In the genomic region with DNA sequence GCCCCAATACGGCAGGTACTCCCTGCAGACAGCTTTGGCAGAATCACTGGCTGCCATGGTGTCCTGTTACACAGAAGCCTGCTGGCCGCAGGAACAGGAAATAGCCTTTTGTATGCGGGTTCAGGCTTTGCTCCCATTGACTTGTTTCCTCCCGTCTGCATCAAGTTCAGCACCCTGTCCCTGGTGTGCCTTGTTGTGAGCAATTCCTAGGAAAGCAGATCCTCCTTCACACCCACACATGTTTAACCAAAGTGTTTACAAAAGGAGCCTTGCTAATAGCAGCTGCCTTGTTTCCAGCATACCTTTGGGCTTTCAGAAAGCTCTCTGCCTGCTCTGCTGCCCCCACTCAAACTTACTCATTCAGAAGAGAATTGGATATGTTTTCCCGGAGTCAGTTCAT, we compare ENCODE assay signal across 9 cellular contexts.
A peak's percentile ranks its signal among the peaks of the same experiment; 100 is the strongest.
DNase-seq lines count a peak whose midpoint lies in the region; ATAC-seq and TF ChIP-seq lines count a peak whose summit lies in the region.
"Had no signal": no experiment of that assay in that cellular context is flagged by ENCODE, and none has a peak within 500 bp of the region (broad histone marks: within the 10 kb centered on the region; RNA-seq: fewer than 3 reads in every experiment).

No MANE protein-coding gene starts in this region.

- CTCF ChIA-PET in AG04450 (lab: Charles Lee): interaction anchor here (0.7 to 2.2 kb wide), 4 partner anchors 56 to 334 kb away, joined by 3 to 8 read pairs (median 4); no protein-coding TSS in a partner anchor

- H3K36me3 ChIP-seq in aorta (ENCODE audit: control insufficient read depth in 1 of 2, insufficient read depth in 2 of 2, low read length in 1 of 2): no peaks in the 10 kb centered on the region

- H3K27ac ChIP-seq in AG04450 (ENCODE audit: low read depth, low read length) (peak overlapping the region; percentile 48), aorta (ENCODE audit: low read depth in 1 of 2, low read length in 2 of 2) (no peak overlapping the region)

- in situ Hi-C loops in astrocyte of the spinal cord (cut with HindIII; ENCODE audit: low sequenced_read_pairs): no loop called here

- H3K4me3 Mint-ChIP-seq in stimulated activated memory B cell treated with anti-CD40 and anti-IgM and Interleukin-4, amounts not matched to agents 10 μg/mL and 1 μg/mL and 100 μg/mL, for 72 hours: no peak overlapping the region
- H3K4me3 Mint-ChIP-seq: activated naive CD4-positive, alpha-beta T cell treated with anti-CD3 and anti-CD28 coated beads, Interleukin-2, amount 50 U/mL, for 24 hours had no signal

- WGBS in aorta, 2 donors: 46 to 48% methylated on average over 5 of the region's 5 CpGs

- H3K27me3 ChIP-seq in AG04450 (ENCODE audit: control insufficient read depth, insufficient read depth, low read length) (no peaks in the 10 kb centered on the region), aorta (ENCODE audit: control insufficient read depth in 1 of 2, insufficient read depth in 2 of 2, low read length in 1 of 2) (no peaks in the 10 kb centered on the region)

- no peaks in the 10 kb centered on the region for H3K4me1 Mint-ChIP-seq in stimulated activated memory B cell treated with anti-CD40 and anti-IgM and Interleukin-4, amounts not matched to agents 10 μg/mL and 1 μg/mL and 100 μg/mL, for 72 hours

- no peaks in the 10 kb centered on the region for H3K36me3 Mint-ChIP-seq in stimulated activated memory B cell treated with anti-CD40 and anti-IgM and Interleukin-4, amounts not matched to agents 10 μg/mL and 1 μg/mL and 100 μg/mL, for 72 hours

- DNase-seq in AG04450 (ENCODE audit: low read depth, low spot score) (peak; percentile 94), HPDE6-E6E7 (ENCODE audit: extremely low spot score) (peak; percentile 63), astrocyte of the spinal cord (ENCODE audit: low read depth, low spot score) (peak; percentile 81), left colon (no peak), aorta (no peak), NCI-H1694 treated with DMSO at 0.1 percent for 48 hours (lab: John Stamatoyannopoulos, UW) (no peak)
- DNase-seq in activated naive CD4-positive, alpha-beta T cell treated with Interleukin-2 at 50 U/mL for 16 hours: no peak

- H3K27ac Mint-ChIP-seq in stimulated activated memory B cell treated with anti-CD40 and anti-IgM and Interleukin-4, amounts not matched to agents 10 μg/mL and 1 μg/mL and 100 μg/mL, for 72 hours: no peak overlapping the region
- H3K27ac Mint-ChIP-seq: activated naive CD4-positive, alpha-beta T cell treated with anti-CD3 and anti-CD28 coated beads, Interleukin-2, amount 50 U/mL, for 24 hours had no signal

- ATAC-seq in left colon: peak; percentile 20
- ATAC-seq in aorta (ENCODE audit: low FRiP score): no peak
- ATAC-seq in stimulated activated memory B cell treated with anti-CD40 and anti-IgM and Interleukin-4, amounts not matched to agents 10 μg/mL and 1 μg/mL and 100 μg/mL, for 72 hours: no peak

- no peak for TF ChIP-seq CTCF in AG04450 (IDR thresholded peaks at IDR 0.05; ENCODE audit: low read depth, low read length)
- TF ChIP-seq CTCF in astrocyte of the spinal cord (IDR thresholded peaks at IDR 0.05; ENCODE audit: low read depth, low read length): no peak

- POLR2A ChIA-PET in AG04450 (lab: Yijun Ruan, JAX): interaction anchor here (0.7 to 1.6 kb wide), 5 partner anchors 22 to 334 kb away, joined by 3 to 7 read pairs (median 6); no protein-coding TSS in a partner anchor

- no peaks in the 10 kb centered on the region for H3K4me1 ChIP-seq in aorta (ENCODE audit: control insufficient read depth in 1 of 2, insufficient read depth in 2 of 2, low read length in 2 of 2)

- no peaks in the 10 kb centered on the region for H3K27me3 Mint-ChIP-seq in stimulated activated memory B cell treated with anti-CD40 and anti-IgM and Interleukin-4, amounts not matched to agents 10 μg/mL and 1 μg/mL and 100 μg/mL, for 72 hours
- H3K27me3 Mint-ChIP-seq: activated naive CD4-positive, alpha-beta T cell treated with anti-CD3 and anti-CD28 coated beads, Interleukin-2, amount 50 U/mL, for 24 hours had no signal

- no peak overlapping the region; the same call in 1 of the 2 replicates for H3K4me3 ChIP-seq in AG04450 (ENCODE audit: low read depth, low read length)
- no peak overlapping the region for H3K4me3 ChIP-seq in astrocyte of the spinal cord (ENCODE audit: low read depth, low read length)
- no peak overlapping the region for H3K4me3 ChIP-seq in aorta (ENCODE audit: low read length in 2 of 2)

- H3K9me3 ChIP-seq in AG04450 (ENCODE audit: control insufficient read depth, insufficient read depth, low read length): no peaks in the 10 kb centered on the region
- H3K9me3 ChIP-seq in aorta (ENCODE audit: control insufficient read depth, low read length): no peaks in the 10 kb centered on the region

- intact Hi-C loops in left colon (cut with DNase I, micrococcal nuclease): no loop called here
- intact Hi-C loops in aorta (cut with DNase I): no loop called here

- H3K9me3 Mint-ChIP-seq in stimulated activated memory B cell treated with anti-CD40 and anti-IgM and Interleukin-4, amounts not matched to agents 10 μg/mL and 1 μg/mL and 100 μg/mL, for 72 hours: no peaks in the 10 kb centered on the region
- H3K9me3 Mint-ChIP-seq: activated naive CD4-positive, alpha-beta T cell treated with anti-CD3 and anti-CD28 coated beads, Interleukin-2, amount 50 U/mL, for 24 hours had no signal

Comparison
In these comparisons a context has a peak if more than half of its experiments do, and no peak if none do; other contexts are left out.
1. DNase-seq: peak in AG04450 (single experiment), HPDE6-E6E7 (single experiment) and astrocyte of the spinal cord (single experiment); none in left colon (0 of 2), activated naive CD4-positive, alpha-beta T cell treated with Interleukin-2 at 50 U/mL for 16 hours (single experiment), aorta (0 of 2) and NCI-H1694 treated with DMSO at 0.1 percent for 48 hours (single experiment).